In genomic region chr6:148972481-148972880, GRCh38 we compare ENCODE assay signal across 8 cellular contexts.
A peak's percentile ranks its signal among the peaks of the same experiment; 100 is the strongest.
DNase-seq lines count a peak whose midpoint lies in the region; ATAC-seq and TF ChIP-seq lines count a peak whose summit lies in the region.

No MANE protein-coding gene starts in this region.

- peaks cover 22% of the 10 kb centered on the region for H3K27me3 Mint-ChIP-seq in stimulated activated naive CD8-positive, alpha-beta T cell treated with anti-CD3 and anti-CD28 coated beads, Interleukin-15, amount 100 ng/mL, for 72 hours

- TF ChIP-seq CTCF in GM10266 (IDR thresholded peaks at IDR 0.05; ENCODE audit: control insufficient read depth, insufficient read depth, low read depth, missing control alignments): no peak
- no peak for TF ChIP-seq CTCF in left lung (IDR thresholded peaks at IDR 0.05)

- H3K27me3 ChIP-seq in left lung: peaks cover 0 to 15% of the 10 kb centered on the region in 2 donors

- ATAC-seq in HG02973 (IDR thresholded peaks at IDR 0.05; ENCODE audit: unreplicated experiment) (peak; percentile 76), left lung (peak; percentile 75), HG03097 (IDR thresholded peaks at IDR 0.05; ENCODE audit: low FRiP score, unreplicated experiment) (no peak), HG02840 (IDR thresholded peaks at IDR 0.05; ENCODE audit: low FRiP score, unreplicated experiment) (no peak)
- ATAC-seq in stimulated activated naive CD8-positive, alpha-beta T cell treated with anti-CD3 and anti-CD28 coated beads, Interleukin-15, amount 100 ng/mL, for 72 hours: peak; percentile 88

- no peak overlapping the region for H3K27ac ChIP-seq in left lung

- H3K27ac Mint-ChIP-seq in stimulated activated naive CD8-positive, alpha-beta T cell treated with anti-CD3 and anti-CD28 coated beads, Interleukin-15, amount 100 ng/mL, for 72 hours: no peak overlapping the region

- intact Hi-C loops in left lung (cut with DNase I): no loop called here

- H3K36me3 ChIP-seq in left lung: no peaks in the 10 kb centered on the region

- no peak overlapping the region for H3K4me3 ChIP-seq in left lung

- DNase-seq in GM10266 (ENCODE audit: extremely low spot score): peak; percentile 25
- peak; percentile 98 for DNase-seq in NCI-H748 (lab: John Stamatoyannopoulos, UW; ENCODE audit: unreplicated experiment)
- peak; percentile 21 for DNase-seq in activated T-helper 9 cell treated with anti-CD3 and anti-CD28 coated beads, Interleukin-2, amount 50 U/mL, for 16 hours (ENCODE audit: low read depth)
- DNase-seq in left lung: peak; percentile 36 to 86
- DNase-seq in stimulated activated naive CD8-positive, alpha-beta T cell treated with anti-CD3 and anti-CD28 coated beads, Interleukin-15, amount 100 ng/mL, for 72 hours: peak; percentile 25 to 38

- peaks cover 6% of the 10 kb centered on the region for H3K4me1 Mint-ChIP-seq in stimulated activated naive CD8-positive, alpha-beta T cell treated with anti-CD3 and anti-CD28 coated beads, Interleukin-15, amount 100 ng/mL, for 72 hours

- no peaks in the 10 kb centered on the region for H3K9me3 ChIP-seq in left lung

- H3K9me3 Mint-ChIP-seq in stimulated activated naive CD8-positive, alpha-beta T cell treated with anti-CD3 and anti-CD28 coated beads, Interleukin-15, amount 100 ng/mL, for 72 hours: no peaks in the 10 kb centered on the region

- H3K4me1 ChIP-seq in left lung: no peaks in the 10 kb centered on the region

- H3K4me3 Mint-ChIP-seq in stimulated activated naive CD8-positive, alpha-beta T cell treated with anti-CD3 and anti-CD28 coated beads, Interleukin-15, amount 100 ng/mL, for 72 hours: no peak overlapping the region

Comparison
In these comparisons a context has a peak if more than half of its experiments do, and no peak if none do; other contexts are left out.
1. DNase-seq: peak in every context shown above with its lines; median percentile 98 in NCI-H748; 61 in left lung; 32 in stimulated activated naive CD8-positive, alpha-beta T cell treated with anti-CD3 and anti-CD28 coated beads, Interleukin-15, amount 100 ng/mL, for 72 hours; 25 in GM10266; 21 in activated T-helper 9 cell treated with anti-CD3 and anti-CD28 coated beads, Interleukin-2, amount 50 U/mL, for 16 hours.
2. ATAC-seq: peak in HG02973 (single experiment), left lung (single experiment) and stimulated activated naive CD8-positive, alpha-beta T cell treated with anti-CD3 and anti-CD28 coated beads, Interleukin-15, amount 100 ng/mL, for 72 hours (single experiment); none in HG03097 (single experiment) and HG02840 (single experiment).